21 cellular contexts compared by ENCODE assay signal in the genomic region with DNA sequence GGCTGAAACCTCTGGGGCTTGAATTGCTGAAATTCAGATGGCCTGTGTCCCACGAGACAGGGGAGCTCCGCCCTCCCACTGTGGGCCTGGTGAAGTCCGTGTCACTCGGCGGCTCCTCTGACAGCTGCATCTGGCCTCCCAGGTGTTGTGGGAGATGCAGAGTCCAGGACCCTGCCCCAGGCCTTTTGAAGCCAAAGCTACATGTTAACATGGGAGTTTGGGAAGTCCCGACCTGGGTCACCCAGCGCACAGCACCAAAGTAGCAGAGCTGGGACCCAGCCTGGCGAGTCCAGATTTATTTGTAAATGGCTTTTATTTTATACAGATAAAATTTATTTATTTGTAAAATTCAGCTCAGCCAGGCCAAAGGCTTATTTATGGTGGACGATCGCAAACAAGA. TPM values are rescaled to one million over a fixed set of nuclear protein-coding genes. Genes with fewer than 3 reads are reported as not detected.
DNase-seq lines count a peak whose midpoint lies in the region; ATAC-seq, FAIRE-seq and TF ChIP-seq lines count a peak whose summit lies in the region.
"Had no signal": no experiment of that assay in that cellular context is flagged by ENCODE, and none has a peak within 500 bp of the region (broad histone marks: within the 10 kb centered on the region; RNA-seq: fewer than 3 reads in every experiment).

No MANE protein-coding gene starts in this region.

- TF ChIP-seq RAD21 in K562 (CRISPR knock-in tag; conservative IDR thresholded peaks at IDR 0.05 in 1 of 2, IDR thresholded peaks at IDR 0.05 in 1 of 2): no peak

- H3K4me1 ChIP-seq in K562 (replicated peaks in 1 of 2; ENCODE audit: control insufficient read depth in 2 of 2, insufficient read depth in 2 of 2, low read length in 2 of 2) (peaks cover 49 to 54% of the 10 kb centered on the region in 2 experiments), sigmoid colon (no peaks in the 10 kb centered on the region)

- BruUV-seq in K562 (replicated peaks; lab: Mats Ljungman, UMichigan): no TSS peak

- no peak overlapping the region for H3K4me3 Mint-ChIP-seq in activated CD4-positive, alpha-beta T cell treated with anti-CD3 and anti-CD28 coated beads for 36 hours
- H3K4me3 Mint-ChIP-seq: CD4-positive, CD25-positive, alpha-beta regulatory T cell; CD8-positive, alpha-beta memory T cell; H9 had no signal

- H3K9me3 Mint-ChIP-seq in activated CD4-positive, alpha-beta T cell treated with anti-CD3 and anti-CD28 coated beads for 36 hours (ENCODE audit: low read depth): no peaks in the 10 kb centered on the region
- H3K9me3 Mint-ChIP-seq: CD4-positive, CD25-positive, alpha-beta regulatory T cell; CD8-positive, alpha-beta memory T cell; H9 had no signal

- DNase-seq in left cardiac atrium (peak; percentile 10), Right ventricle myocardium inferior (ENCODE audit: missing footprints) (no peak), K562 (ENCODE audit: extremely low read depth in 1 of 4, low spot score in 3 of 4) (no peak), sigmoid colon (peak; percentile 57), NCI-H1092 treated with DMSO at 0.1 percent for 48 hours (lab: John Stamatoyannopoulos, UW) (no peak)
- no peak for DNase-seq in activated CD4-positive, alpha-beta T cell treated with anti-CD3 and anti-CD28 coated beads for 36 hours
- DNase-seq: 8988T; C1 segment of cervical spinal cord; CD4-positive, CD25-positive, alpha-beta regulatory T cell; CD8-positive, alpha-beta memory T cell; COR-L47; DMS 273 treated with DMSO at 0.1 percent for 48 hours; DMS53; DND-41; EL; H9 had no signal

- H4K20me1 ChIP-seq in K562 (replicated peaks; ENCODE audit: control insufficient read depth, insufficient read depth, low read length): 0 out of 2 replicates have a peak, but pooled peaks cover 3% of the 10 kb centered on the region

- TF ChIP-seq CTCF in K562 (IDR thresholded peaks at IDR 0.05 in 2 of 3, conservative IDR thresholded peaks at IDR 0.05 in 1 of 3; ENCODE audit: insufficient read depth in 2 of 3, low read depth in 1 of 3, low read length in 3 of 3): no peak
- TF ChIP-seq CTCF in sigmoid colon (IDR thresholded peaks at IDR 0.05): no peak

- intact Hi-C loops in left cardiac atrium (cut with DNase I) (no loop called here), Right ventricle myocardium inferior (cut with DNase I) (loop anchor here (2.0 kb wide), 1 partner anchor 20 kb away; no protein-coding TSS in a partner anchor), K562 (cut with micrococcal nuclease) (loop anchor here (5.0 kb wide), 1 partner anchor 50 kb away; no protein-coding TSS in a partner anchor), sigmoid colon (cut with DNase I) (no loop called here)
- intact Hi-C loops in activated CD4-positive, alpha-beta T cell treated with anti-CD3 and anti-CD28 coated beads for 36 hours (cut with DNase I, micrococcal nuclease): no loop called here

- peaks cover 4% of the 10 kb centered on the region for H3K4me1 Mint-ChIP-seq in activated CD4-positive, alpha-beta T cell treated with anti-CD3 and anti-CD28 coated beads for 36 hours

- in situ Hi-C loops in K562 (cut with MboI): no loop called here

- no peak overlapping the region for H3K4me2 ChIP-seq in K562 (ENCODE audit: insufficient read depth, low read length)

- no peak for TF ChIP-seq POLR2A in K562 (conservative IDR thresholded peaks at IDR 0.05)
- no peak for TF ChIP-seq POLR2A in sigmoid colon (IDR thresholded peaks at IDR 0.05)

- CTCF ChIA-PET in K562 (lab: Yijun Ruan, JAX; ENCODE audit: low intra/inter-chr PET ratio): no interaction called here
- CTCF ChIA-PET in activated CD4-positive, alpha-beta T cell treated with anti-CD3 and anti-CD28 coated beads for 36 hours (lab: Charles Lee): interaction anchor here (0.6 to 1.3 kb wide), 2 partner anchors 24 to 80 kb away, joined by 3 read pairs; no protein-coding TSS in a partner anchor

- no peak for ATAC-seq in left cardiac atrium
- no peak for ATAC-seq in Right ventricle myocardium inferior
- ATAC-seq in K562: no peak
- ATAC-seq in activated CD4-positive, alpha-beta T cell treated with anti-CD3 and anti-CD28 coated beads for 36 hours: no peak
- ATAC-seq in GM21786 (IDR thresholded peaks at IDR 0.05; ENCODE audit: unreplicated experiment): no peak
- ATAC-seq: GM12878, HepG2 had no signal

- TF ChIP-seq EP300 in K562 (IDR thresholded peaks at IDR 0.05; ENCODE audit: low read length): no peak
- TF ChIP-seq EP300 in sigmoid colon (IDR thresholded peaks at IDR 0.05): no peak

- H3K4me3 ChIP-seq in K562 (no peak overlapping the region), sigmoid colon (no peak overlapping the region)
- H3K4me3 ChIP-seq: GM12878 had no signal

- H2AFZ ChIP-seq in K562 (ENCODE audit: low read depth, low read length): peak overlapping the region; percentile 21; the same call in 1 of the 2 replicates

- 52% methylated on average over 10 of the region's 10 CpGs for WGBS in K562 (ENCODE audit: insufficient coverage, low coverage, missing lambda C conversion rate)
- 92 to 94% methylated on average over 10 of the region's 10 CpGs for WGBS in sigmoid colon, 2 donors

- POLR2A ChIA-PET in K562 (lab: Yijun Ruan, JAX): interaction anchor here (0.6 kb wide), 1 partner anchor 64 kb away, joined by 3 read pairs; no protein-coding TSS in a partner anchor
- POLR2A ChIA-PET in activated CD4-positive, alpha-beta T cell treated with anti-CD3 and anti-CD28 coated beads for 36 hours (lab: Charles Lee): no interaction called here

- no peaks in the 10 kb centered on the region for H3K79me2 ChIP-seq in K562 (ENCODE audit: control insufficient read depth, insufficient read depth, low read length)

- no peaks in the 10 kb centered on the region for H3K27me3 Mint-ChIP-seq in activated CD4-positive, alpha-beta T cell treated with anti-CD3 and anti-CD28 coated beads for 36 hours
- H3K27me3 Mint-ChIP-seq: CD4-positive, CD25-positive, alpha-beta regulatory T cell; CD8-positive, alpha-beta memory T cell had no signal

- H3K36me3 ChIP-seq in K562 (ENCODE audit: control insufficient read depth, insufficient read depth, low read length): no peaks in the 10 kb centered on the region
- H3K36me3 ChIP-seq in sigmoid colon: peaks cover 0 to 56% (median 2%) of the 10 kb centered on the region in 4 donors

- H3K27ac ChIP-seq in K562 (ENCODE audit: extremely low read depth, low read depth, low read length) (no peak overlapping the region), sigmoid colon (no peak overlapping the region)

- FAIRE-seq in K562 (lab: Jason Lieb, UNC): no peak
- FAIRE-seq: GM12878, H1, HepG2 had no signal

- no peaks in the 10 kb centered on the region for H3K9me3 ChIP-seq in K562 (replicated peaks; ENCODE audit: control insufficient read depth, insufficient read depth, low read depth, low read length)
- no peaks in the 10 kb centered on the region for H3K9me3 ChIP-seq in sigmoid colon

- H3K9ac ChIP-seq in K562 (ENCODE audit: insufficient read depth in 1 of 2, low read depth in 2 of 2, low read length in 2 of 2): no peak overlapping the region

- peaks cover 20% of the 10 kb centered on the region for H3K36me3 Mint-ChIP-seq in activated CD4-positive, alpha-beta T cell treated with anti-CD3 and anti-CD28 coated beads for 36 hours (ENCODE audit: low read depth)

- no peak overlapping the region for H3K27ac Mint-ChIP-seq in activated CD4-positive, alpha-beta T cell treated with anti-CD3 and anti-CD28 coated beads for 36 hours
- H3K27ac Mint-ChIP-seq: CD4-positive, CD25-positive, alpha-beta regulatory T cell; CD8-positive, alpha-beta memory T cell had no signal

- H3K27me3 ChIP-seq in K562 (ENCODE audit: control insufficient read depth in 2 of 2, insufficient read depth in 2 of 2, low read length in 2 of 2) (peaks cover 8 to 18% of the 10 kb centered on the region in 2 experiments; a peak in 3 of 5 replicates), sigmoid colon (no peaks in the 10 kb centered on the region)

- H3K9me1 ChIP-seq in K562 (ENCODE audit: control insufficient read depth, insufficient read depth, low read length): peaks cover 2% of the 10 kb centered on the region

RNA-seq across cellular contexts. Expression of a gene that starts 28.9 kb away (rescaled TPM):
- total RNA-seq in left cardiac atrium (1 to 10 TPM; 1.9 to 3.7 TPM), Right ventricle myocardium inferior (3.0 TPM), K562 (2014; rRNA removed) (0.33 and 1.4 TPM in 2 replicates), K562 (2014; rRNA removed; fragmentation: Illumina TruSeq; extraction: Trizol) (0.10 and 0.15 TPM in 2 replicates), K562 (2015; rRNA removed; fragmentation: Illumina TruSeq; extraction: Trizol) (0.40 and 0.79 TPM in 2 replicates), K562 (2021) (0.40 and 0.60 TPM in 2 replicates), sigmoid colon (1 to 10 TPM; 2.3 to 7.8 (median 5.0) TPM)
- 4.6 and 9.1 TPM in 2 replicates for total RNA-seq in K562 (2011; cell fraction: chromatin; rRNA removed; ENCODE audit: low replicate concordance)
- 5.5 and 5.9 TPM in 2 replicates for total RNA-seq in K562 (2011; cell fraction: nucleolus; rRNA removed)
- 5.6 and 6.5 TPM in 2 replicates for total RNA-seq in K562 (2011; cell fraction: nucleoplasm; rRNA removed)
- polyA plus RNA-seq in K562 (2011; rRNA removed) (3.4 and 4.5 TPM in 2 replicates), K562 (2014; fragmentation: Illumina TruSeq; extraction: Trizol) (0.45 and 0.65 TPM in 2 replicates), K562 (2014; fragmentation: Nextera tagmentation; extraction: Ambion mirVana) (under 1 TPM; 0.06 to 0.20 TPM), K562 (2014; rRNA removed) (0.09 and 0.24 TPM in 2 replicates), sigmoid colon (10 to 100 TPM; 21.0 to 98.5 (median 31.2) TPM)
- 2.8 and 3.2 TPM in 2 replicates for polyA plus RNA-seq in K562 (2011; cell fraction: cytosol; rRNA removed)
- polyA plus RNA-seq in K562 (2011; cell fraction: nucleus; rRNA removed): 10.8 and 11.2 TPM in 2 replicates
- polyA plus RNA-seq in K562 (2012): 0.43 and 1.8 TPM in 2 replicates
- 3.8 and 6.7 TPM in 2 replicates for polyA minus RNA-seq in K562 (2011; rRNA and poly(A)+ RNA removed)
- 2.5 and 2.6 TPM in 2 replicates for polyA minus RNA-seq in K562 (2011; cell fraction: cytosol; rRNA and poly(A)+ RNA removed)
- 8.3 and 11.8 TPM in 2 replicates for polyA minus RNA-seq in K562 (2011; cell fraction: nucleus; rRNA and poly(A)+ RNA removed)
- 10 to 100 TPM; 18.2 to 19.3 TPM for total RNA-seq in activated CD4-positive, alpha-beta T cell treated with anti-CD3 and anti-CD28 coated beads for 36 hours

RNA-seq across cellular contexts. Expression of a gene that starts 46.6 kb away (rescaled TPM):
- total RNA-seq in left cardiac atrium (not detected), Right ventricle myocardium inferior (not detected), K562 (2014; rRNA removed) (not detected in 2 replicates), K562 (2014; rRNA removed; fragmentation: Illumina TruSeq; extraction: Trizol) (not detected in 2 replicates), K562 (2015; rRNA removed; fragmentation: Illumina TruSeq; extraction: Trizol) (not detected in 2 replicates), K562 (2021) (not detected in 2 replicates), sigmoid colon (1 to 10 TPM in 2 of 4 donors, not detected in 2; 1.2 TPM)
- total RNA-seq in K562 (2011; cell fraction: chromatin; rRNA removed; ENCODE audit: low replicate concordance): 0.16 TPM in 1 of 2 replicates, not detected in the other
- not detected in 2 replicates for total RNA-seq in K562 (2011; cell fraction: nucleolus; rRNA removed)
- total RNA-seq in K562 (2011; cell fraction: nucleoplasm; rRNA removed): 0.15 TPM in 1 of 2 replicates, not detected in the other
- polyA plus RNA-seq in K562 (2011; rRNA removed) (0.17 TPM in 1 of 2 replicates, not detected in the other), K562 (2014; fragmentation: Illumina TruSeq; extraction: Trizol) (not detected in 2 replicates), K562 (2014; fragmentation: Nextera tagmentation; extraction: Ambion mirVana) (not detected), K562 (2014; rRNA removed) (not detected in 2 replicates), sigmoid colon (10 to 100 TPM in 1 of 3 donors, 1 to 10 TPM in 2; 3.0 to 13.4 (median 8.8) TPM)
- polyA plus RNA-seq in K562 (2011; cell fraction: cytosol; rRNA removed): 0.01 TPM in 1 of 2 replicates, not detected in the other
- polyA plus RNA-seq in K562 (2011; cell fraction: nucleus; rRNA removed): 0.07 TPM in 1 of 2 replicates, not detected in the other
- 0.18 TPM in 1 of 2 replicates, not detected in the other for polyA plus RNA-seq in K562 (2012)
- 0.07 TPM in 1 of 2 replicates, not detected in the other for polyA minus RNA-seq in K562 (2011; rRNA and poly(A)+ RNA removed)
- not detected in 2 replicates for polyA minus RNA-seq in K562 (2011; cell fraction: cytosol; rRNA and poly(A)+ RNA removed)
- not detected in 2 replicates for polyA minus RNA-seq in K562 (2011; cell fraction: nucleus; rRNA and poly(A)+ RNA removed)
- total RNA-seq in activated CD4-positive, alpha-beta T cell treated with anti-CD3 and anti-CD28 coated beads for 36 hours: under 1 TPM; 0.21 to 0.34 TPM
- total RNA-seq: CD8-positive, alpha-beta memory T cell; H1; HepG2 had no signal
- polyA plus RNA-seq: AG04450; CD4-positive, CD25-positive, alpha-beta regulatory T cell; CD8-positive, alpha-beta memory T cell; HepG2 had no signal

Comparison
In these comparisons a context has a peak if more than half of its experiments do, and no peak if none do; other contexts are left out.
1. DNase-seq: peak in left cardiac atrium (single experiment) and sigmoid colon (single experiment); none in Right ventricle myocardium inferior (single experiment), K562 (0 of 4), activated CD4-positive, alpha-beta T cell treated with anti-CD3 and anti-CD28 coated beads for 36 hours (single experiment) and NCI-H1092 treated with DMSO at 0.1 percent for 48 hours (single experiment).
2. intact Hi-C loops: an anchor here in Right ventricle myocardium inferior (2.0 kb wide) and K562 (5.0 kb wide); none called in left cardiac atrium, sigmoid colon and activated CD4-positive, alpha-beta T cell treated with anti-CD3 and anti-CD28 coated beads for 36 hours.